In the genomic region with DNA sequence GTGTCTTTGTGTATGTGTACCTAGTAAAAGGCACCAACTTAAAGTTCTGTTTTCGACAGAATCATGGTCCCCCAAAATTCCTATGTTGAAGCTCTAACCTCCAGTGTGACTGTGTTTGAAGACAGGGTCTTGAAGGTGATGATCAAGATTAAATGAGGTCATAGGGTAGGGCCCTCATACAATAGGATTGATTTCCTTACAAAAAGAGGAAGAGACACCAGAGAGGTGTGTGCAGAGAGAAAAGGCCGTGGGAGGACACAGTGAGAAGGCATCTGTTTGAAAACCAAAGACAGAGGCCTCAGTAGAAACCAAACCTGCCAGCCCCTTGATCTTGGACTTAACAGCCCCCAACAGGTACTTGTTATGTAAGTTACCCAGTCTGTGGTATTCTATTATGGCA, we compare ENCODE assay signal across 22 cellular contexts. TPM values are rescaled to one million over a fixed set of nuclear protein-coding genes. Genes with fewer than 3 reads are reported as not detected.
DNase-seq lines count a peak whose midpoint lies in the region; ATAC-seq, FAIRE-seq and TF ChIP-seq lines count a peak whose summit lies in the region.
"Had no signal": no experiment of that assay in that cellular context is flagged by ENCODE, and none has a peak within 500 bp of the region (broad histone marks: within the 10 kb centered on the region; RNA-seq: fewer than 3 reads in every experiment).

No MANE protein-coding gene starts in this region.

- H3K4me1 Mint-ChIP-seq in osteocyte (ENCODE audit: unreplicated experiment) = peaks cover 56% of the 10 kb centered on the region
- H3K4me1 Mint-ChIP-seq: neural crest cell had no signal

- CTCF ChIA-PET in SK-N-SH (lab: Yijun Ruan, JAX) (interaction anchor here (1.0 to 5.0 kb wide), 3 partner anchors 12 to 27 kb away, joined by 3 to 30 read pairs (median 12); no protein-coding TSS in a partner anchor), HEK293 (lab: Yijun Ruan, JAX) (interaction anchor here (0.7 to 2.3 kb wide), 5 partner anchors 11 to 393 kb away, joined by 3 to 9 read pairs (median 4); no protein-coding TSS in a partner anchor)

- 0 out of 2 replicates have a peak, but pooled peaks cover 3% of the 10 kb centered on the region for H3K9me2 ChIP-seq in SK-N-SH

- H3K9me3 Mint-ChIP-seq in osteocyte (ENCODE audit: unreplicated experiment) = peaks cover 21% of the 10 kb centered on the region
- H3K9me3 Mint-ChIP-seq: activated CD4-positive, alpha-beta T cell treated with anti-CD3 and anti-CD28 coated beads, Interleukin-2, amount 10 ng/mL, durations not matched to agents 24 days and 14 days; neural crest cell had no signal

- H3K4me2 ChIP-seq in SK-N-SH = no peak overlapping the region
- H3K4me2 ChIP-seq: smooth muscle cell had no signal

- H3K27me3 Mint-ChIP-seq in osteocyte (ENCODE audit: unreplicated experiment) = no peaks in the 10 kb centered on the region

- H3K27ac Mint-ChIP-seq in osteocyte (ENCODE audit: unreplicated experiment) = peak overlapping the region; percentile 61
- H3K27ac Mint-ChIP-seq: activated CD4-positive, alpha-beta T cell treated with anti-CD3 and anti-CD28 coated beads, Interleukin-2, amount 10 ng/mL, durations not matched to agents 24 days and 14 days; mesothelial cell of epicardium had no signal

- H3K36me3 Mint-ChIP-seq in osteocyte (ENCODE audit: unreplicated experiment) = peaks cover 30% of the 10 kb centered on the region

- TF ChIP-seq RAD21 in SK-N-SH (IDR thresholded peaks at IDR 0.05; ENCODE audit: low read length) = no peak

- H3K36me3 ChIP-seq in SK-N-SH (replicated peaks in 1 of 2; ENCODE audit: control insufficient read depth in 1 of 2, insufficient read depth in 2 of 2, low read length in 1 of 2) (no peaks in the 10 kb centered on the region), HEK293 (ENCODE audit: control insufficient read depth in 2 of 2, insufficient read depth in 1 of 2, low read length in 2 of 2) (no peaks in the 10 kb centered on the region)
- H3K36me3 ChIP-seq: esophagus muscularis mucosa, upper lobe of right lung had no signal

- H3K9ac ChIP-seq in SK-N-SH = no peak overlapping the region

- 0 out of 4 replicates have a peak overlapping the region, but pooled peaks of 1 of the 2 experiments have one; percentile 20 for H3K27ac ChIP-seq in SK-N-SH (ENCODE audit: low read depth in 2 of 2, low read length in 1 of 2)
- no peak overlapping the region for H3K27ac ChIP-seq in HEK293 (ENCODE audit: extremely low read depth, low read depth, low read length)
- H3K27ac ChIP-seq in foreskin keratinocyte = no peak overlapping the region
- H3K27ac ChIP-seq: esophagus muscularis mucosa, upper lobe of right lung had no signal

- ATAC-seq in SK-N-SH treated with all-trans-retinoic acid at 6 μM for 48 hours = no peak
- no peak for ATAC-seq in foreskin keratinocyte
- ATAC-seq: upper lobe of right lung had no signal

- no peaks in the 10 kb centered on the region for H3K79me2 ChIP-seq in SK-N-SH (ENCODE audit: insufficient read depth)

- POLR2A ChIA-PET in SK-N-SH (lab: Yijun Ruan, JAX) = no interaction called here
- POLR2A ChIA-PET in HEK293 (lab: Yijun Ruan, JAX) = no interaction called here

- H3K4me3 ChIP-seq in SK-N-SH (ENCODE audit: low read depth in 2 of 2, low read length in 1 of 2) (no peak overlapping the region), HEK293 (ENCODE audit: low read depth, low read length) (no peak overlapping the region)
- H3K4me3 ChIP-seq: esophagus muscularis mucosa, smooth muscle cell, upper lobe of right lung had no signal

- H3K4me3 Mint-ChIP-seq in osteocyte (ENCODE audit: unreplicated experiment) = no peak overlapping the region
- H3K4me3 Mint-ChIP-seq: activated CD4-positive, alpha-beta T cell treated with anti-CD3 and anti-CD28 coated beads, Interleukin-2, amount 10 ng/mL, durations not matched to agents 24 days and 14 days; mesothelial cell of epicardium; neural crest cell had no signal

- peaks cover 0 to 10% of the 10 kb centered on the region in 2 experiments; a peak in 2 of 4 replicates for H3K4me1 ChIP-seq in SK-N-SH (ENCODE audit: control insufficient read depth in 1 of 2, insufficient read depth in 2 of 2, low read depth in 1 of 2, low read length in 1 of 2)
- H3K4me1 ChIP-seq in HEK293 (ENCODE audit: control insufficient read depth, insufficient read depth, low read length) = 0 out of 2 replicates have a peak, but pooled peaks cover 3% of the 10 kb centered on the region
- no peaks in the 10 kb centered on the region for H3K4me1 ChIP-seq in foreskin keratinocyte
- H3K4me1 ChIP-seq: upper lobe of right lung had no signal

- H3K9me3 ChIP-seq in SK-N-SH (no peaks in the 10 kb centered on the region), HEK293 (ENCODE audit: control insufficient read depth, insufficient read depth, low read depth, low read length) (no peaks in the 10 kb centered on the region)
- H3K9me3 ChIP-seq: upper lobe of right lung had no signal

- no peak for FAIRE-seq in GM19239 (lab: Jason Lieb, UNC)
- FAIRE-seq: RCC 7860 had no signal

- TF ChIP-seq CTCF in SK-N-SH (IDR thresholded peaks at IDR 0.05) (no peak), HEK293 (tag by site-specific recombination; IDR thresholded peaks at IDR 0.05) (no peak), osteocyte (IDR thresholded peaks at IDR 0.05) (no peak), foreskin keratinocyte (conservative IDR thresholded peaks at IDR 0.05) (no peak)

- no peak for TF ChIP-seq EP300 in SK-N-SH (IDR thresholded peaks at IDR 0.05; ENCODE audit: borderline replicate concordance in 1 of 2, low read depth in 1 of 2, low read length in 1 of 2)

- peaks cover 10% of the 10 kb centered on the region for H3F3A ChIP-seq in SK-N-SH (replicated peaks; ENCODE audit: insufficient read depth)

- no peak for DNase-seq in SK-N-SH
- peak; percentile 76 for DNase-seq in OCI-M1 (lab: John Stamatoyannopoulos, UW)
- no peak for DNase-seq in osteocyte (ENCODE audit: extremely low spot score, unreplicated experiment)
- DNase-seq in foreskin keratinocyte = no peak
- no peak for DNase-seq in GM19239 (ENCODE audit: insufficient read length, low spot score)
- no peak for DNase-seq in NCI-H2227 treated with DMSO at 0.1 percent for 48 hours (lab: John Stamatoyannopoulos, UW)
- DNase-seq: 8988T; activated CD4-positive, alpha-beta T cell treated with anti-CD3 and anti-CD28 coated beads, Interleukin-2, amount 10 ng/mL, durations not matched to agents 24 days and 14 days; activated naive CD4-positive, alpha-beta T cell treated with Interleukin-2 at 50 U/mL for 16 hours; cerebellar nuclear complex; effector CD8-positive, alpha-beta T cell; NCI-H1417 treated with DMSO at 0.1 percent for 48 hours; NCI-H748 treated with DMSO at 0.1 percent for 48 hours; stimulated activated CD4-positive, alpha-beta T cell treated with anti-CD3 and anti-CD28 coated beads, Interleukin-4, amount 100 ng/mL, for 1 hour; upper lobe of right lung had no signal

- H2AFZ ChIP-seq in SK-N-SH (ENCODE audit: low read depth) = peak overlapping the region; percentile 45; the same call in 1 of the 2 replicates

- 90% methylated on average over 2 of the region's 2 CpGs for WGBS in SK-N-SH (ENCODE audit: low lambda C conversion rate)

- H3K27me3 ChIP-seq in SK-N-SH (ENCODE audit: insufficient read depth) (no peaks in the 10 kb centered on the region), foreskin keratinocyte (peaks cover 40% of the 10 kb centered on the region)
- H3K27me3 ChIP-seq: esophagus muscularis mucosa, upper lobe of right lung had no signal

- no peaks in the 10 kb centered on the region for H4K20me1 ChIP-seq in SK-N-SH (ENCODE audit: insufficient read depth)

TF ChIP-seq in SK-N-SH, 30 proteins besides CTCF, POLR2A, EP300 and RAD21:
- TF ChIP-seq JUND (IDR thresholded peaks at IDR 0.05) (no peak), GATA2 (CRISPR knock-in tag; IDR thresholded peaks at IDR 0.05) (no peak), SIN3A (IDR thresholded peaks at IDR 0.05; ENCODE audit: borderline replicate concordance, low read depth, low read length) (no peak), FOXM1 (IDR thresholded peaks at IDR 0.05; ENCODE audit: low read depth) (no peak), SMC3 (IDR thresholded peaks at IDR 0.05; ENCODE audit: low read depth, low read length) (no peak)

TF ChIP-seq in SK-N-SH treated with all-trans-retinoic acid at 6 μM for 48 hours, 23 proteins besides CTCF, POLR2A, EP300 and RAD21 (continues in another document):
- TF ChIP-seq ZFP3 (CRISPR knock-in tag; IDR thresholded peaks at IDR 0.05) (no peak), ZC3H10 (CRISPR knock-in tag; IDR thresholded peaks at IDR 0.05) (no peak), ARNTL (CRISPR knock-in tag; IDR thresholded peaks at IDR 0.05; ENCODE audit: borderline replicate concordance, low read depth) (no peak)

TF ChIP-seq in HEK293, 187 proteins besides CTCF, POLR2A, EP300 and RAD21:
- TF ChIP-seq SCRT2 (tag by site-specific recombination; IDR thresholded peaks at IDR 0.05) = peak; percentile 56
- no peak for TF ChIP-seq ZNF10 (tag by site-specific recombination; IDR thresholded peaks at IDR 0.05)

RNA-seq across cellular contexts. Expression of a gene that starts 52.0 kb away (rescaled TPM):
- polyA plus RNA-seq in SK-N-SH (2012; rRNA removed) (2.3 and 3.6 TPM in 2 replicates), foreskin keratinocyte (0.46 and 0.65 TPM in 2 replicates)
- 1.6 and 2.5 TPM in 2 replicates for polyA plus RNA-seq in SK-N-SH (2012; cell fraction: cytosol; rRNA removed)
- 2.8 and 3.1 TPM in 2 replicates for polyA plus RNA-seq in SK-N-SH (2012; cell fraction: nucleus; rRNA removed)
- total RNA-seq in osteocyte (21.8 and 22.6 TPM in 2 replicates), foreskin keratinocyte (0.46 and 0.68 TPM in 2 replicates)

Comparison
In these comparisons a context has a peak if more than half of its experiments do, and no peak if none do; other contexts are left out.
1. RNA of a gene that starts 52.0 kb away (total RNA-seq): 21.8 to 22.6 TPM in osteocyte; 0.46 to 0.68 TPM in foreskin keratinocyte; every median in the first group is over 10 times any median in the second.